25 cellular contexts compared by ENCODE assay signal in the genomic region with DNA sequence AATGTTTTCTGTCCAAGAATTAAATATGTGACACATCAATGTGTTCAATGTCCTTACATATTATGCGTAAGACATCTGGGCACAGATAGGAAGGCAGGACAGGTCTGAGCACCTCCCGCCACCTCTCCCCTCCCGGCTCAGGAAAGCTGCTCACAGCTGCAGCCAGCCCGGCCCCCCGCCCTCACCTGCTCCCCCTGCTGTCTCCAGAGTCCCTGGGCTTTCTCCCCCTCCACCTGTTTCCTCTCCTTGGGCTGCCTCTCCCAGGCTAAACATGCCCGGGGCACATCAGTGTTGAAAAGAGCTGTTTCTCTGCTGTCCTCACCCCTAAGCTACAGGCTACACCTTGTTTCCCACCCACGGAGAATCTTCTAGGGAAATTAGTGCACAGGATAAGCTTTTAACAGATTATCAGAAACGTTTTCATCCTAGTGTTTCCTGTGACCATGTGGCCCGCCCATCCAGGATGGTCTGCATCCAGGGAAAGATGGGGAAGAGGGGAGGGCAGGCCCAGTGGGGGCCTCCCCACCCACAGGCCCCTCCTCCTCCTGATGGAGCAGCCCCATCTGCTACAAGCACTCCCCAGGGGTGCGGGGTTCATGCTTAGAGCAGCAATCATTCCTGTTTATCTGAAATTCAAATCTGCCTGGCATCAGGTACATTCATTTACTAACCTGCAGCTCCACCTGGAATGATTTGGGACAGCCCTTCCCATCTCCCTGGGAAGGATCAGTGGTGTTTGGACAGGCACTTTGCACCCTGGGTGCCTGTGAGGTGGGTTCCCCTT.
DNase-seq lines count a peak whose midpoint lies in the region; ATAC-seq, FAIRE-seq and TF ChIP-seq lines count a peak whose summit lies in the region.
"Had no signal": no experiment of that assay in that cellular context is flagged by ENCODE, and none has a peak within 500 bp of the region (broad histone marks: within the 10 kb centered on the region; RNA-seq: fewer than 3 reads in every experiment).

No MANE protein-coding gene starts in this region.

- no peaks in the 10 kb centered on the region for H3K9me3 ChIP-seq in BLaER1
- H3K9me3 ChIP-seq in endodermal cell (ENCODE audit: control insufficient read depth, low read length), result no peaks in the 10 kb centered on the region
- H3K9me3 ChIP-seq in neural progenitor cell (ENCODE audit: low read depth), result no peaks in the 10 kb centered on the region
- H3K9me3 ChIP-seq in kidney (ENCODE audit: control insufficient read depth in 1 of 2, low read length in 2 of 2), result no peaks in the 10 kb centered on the region
- H3K9me3 ChIP-seq: gastrocnemius medialis, sigmoid colon had no signal

- no peak for ATAC-seq in GM21447 (IDR thresholded peaks at IDR 0.05; ENCODE audit: unreplicated experiment)
- no peak for ATAC-seq in HG03521 (IDR thresholded peaks at IDR 0.05; ENCODE audit: unreplicated experiment)
- ATAC-seq: activated T-cell treated with anti-CD3 and anti-CD28 coated beads, Interleukin-2, amount 50 U/mL, for 72 hours; gastrocnemius medialis had no signal

- H3K27ac Mint-ChIP-seq in endodermal cell (no peak overlapping the region), neural progenitor cell (peak overlapping the region; percentile 75), progenitor cell of endocrine pancreas (no peak overlapping the region)
- H3K27ac Mint-ChIP-seq: activated CD4-positive, alpha-beta T cell treated with anti-CD3 and anti-CD28 coated beads, Interleukin-2, amount 10 ng/mL, durations not matched to agents 7 days and 5 days; activated T-cell treated with anti-CD3 and anti-CD28 coated beads, Interleukin-2, amount 50 U/mL, for 72 hours; CD8-positive, alpha-beta memory T cell; nephron had no signal

- no peak for FAIRE-seq in kidney (lab: Jason Lieb, UNC)
- FAIRE-seq: G401.6, H54, islet of Langerhans had no signal

- H3K4me1 ChIP-seq in BLaER1, result peaks cover 27% of the 10 kb centered on the region
- no peaks in the 10 kb centered on the region for H3K4me1 ChIP-seq in endodermal cell (ENCODE audit: control insufficient read depth, insufficient read depth, low read length)
- peaks cover 4% of the 10 kb centered on the region for H3K4me1 ChIP-seq in neural progenitor cell
- H3K4me1 ChIP-seq in kidney (ENCODE audit: control insufficient read depth in 1 of 2, insufficient read depth in 1 of 2, low read depth in 1 of 2, low read length in 2 of 2), result no peaks in the 10 kb centered on the region
- H3K4me1 ChIP-seq: gastrocnemius medialis, sigmoid colon had no signal

- intact Hi-C loops in kidney (cut with DNase I), result no loop called here

- H4K20me1 ChIP-seq in BLaER1 (no peaks in the 10 kb centered on the region), neural progenitor cell (ENCODE audit: low read depth) (no peaks in the 10 kb centered on the region)

- no peaks in the 10 kb centered on the region for H3F3A ChIP-seq in neural progenitor cell (ENCODE audit: low read depth)

- H3K4me2 ChIP-seq in BLaER1 (peak overlapping the region; percentile 66), neural progenitor cell (no peak overlapping the region)

- H3K36me3 ChIP-seq in BLaER1 (no peaks in the 10 kb centered on the region), endodermal cell (ENCODE audit: control insufficient read depth, insufficient read depth, low read length) (no peaks in the 10 kb centered on the region), neural progenitor cell (no peaks in the 10 kb centered on the region), kidney (ENCODE audit: control insufficient read depth in 1 of 2, insufficient read depth in 2 of 2, low read length in 2 of 2) (no peaks in the 10 kb centered on the region)
- H3K36me3 ChIP-seq: gastrocnemius medialis, sigmoid colon had no signal

- peaks cover 2% of the 10 kb centered on the region for H3K4me1 Mint-ChIP-seq in endodermal cell
- H3K4me1 Mint-ChIP-seq in neural progenitor cell, result peaks cover 31% of the 10 kb centered on the region
- peaks cover 5% of the 10 kb centered on the region for H3K4me1 Mint-ChIP-seq in progenitor cell of endocrine pancreas (ENCODE audit: low read depth)
- H3K4me1 Mint-ChIP-seq: activated CD4-positive, alpha-beta T cell treated with anti-CD3 and anti-CD28 coated beads, Interleukin-2, amount 10 ng/mL, durations not matched to agents 7 days and 5 days; CD8-positive, alpha-beta memory T cell; central memory CD8-positive, alpha-beta T cell; nephron had no signal

- H3K36me3 Mint-ChIP-seq in endodermal cell (ENCODE audit: low read depth) (no peaks in the 10 kb centered on the region), neural progenitor cell (no peaks in the 10 kb centered on the region), progenitor cell of endocrine pancreas (ENCODE audit: insufficient read depth) (no peaks in the 10 kb centered on the region)
- H3K36me3 Mint-ChIP-seq: CD8-positive, alpha-beta memory T cell had no signal

- H3K4me3 Mint-ChIP-seq in endodermal cell (no peak overlapping the region), neural progenitor cell (no peak overlapping the region), progenitor cell of endocrine pancreas (ENCODE audit: low read depth) (no peak overlapping the region)
- H3K4me3 Mint-ChIP-seq: activated CD4-positive, alpha-beta T cell treated with anti-CD3 and anti-CD28 coated beads, Interleukin-2, amount 10 ng/mL, durations not matched to agents 7 days and 5 days; activated T-cell treated with anti-CD3 and anti-CD28 coated beads, Interleukin-2, amount 50 U/mL, for 72 hours; CD8-positive, alpha-beta memory T cell; central memory CD8-positive, alpha-beta T cell; nephron had no signal

- DNase-seq in NCI-H2171 treated with DMSO at 0.1 percent for 48 hours (lab: John Stamatoyannopoulos, UW) (peak; percentile 96), endodermal cell (peak; percentile 82), neural progenitor cell (ENCODE audit: low spot score) (no peak), progenitor cell of endocrine pancreas (ENCODE audit: low spot score, unreplicated experiment) (no peak), kidney (no peak)
- DNase-seq: activated CD4-positive, alpha-beta T cell treated with anti-CD3 and anti-CD28 coated beads, Interleukin-2, amount 10 ng/mL, durations not matched to agents 7 days and 5 days; activated naive CD4-positive, alpha-beta T cell treated with Interleukin-2 at 50 U/mL for 16 hours; activated T-cell treated with anti-CD3 and anti-CD28 coated beads, Interleukin-2, amount 50 U/mL, for 72 hours; CD8-positive, alpha-beta memory T cell; gastrocnemius medialis; hypothalamus; NCI-H1048; NCI-H2029; NCI-H226; sigmoid colon; stimulated activated naive CD4-positive, alpha-beta T cell; T-helper 2 cell had no signal

- H3K27ac ChIP-seq in BLaER1, result no peak overlapping the region
- H3K27ac ChIP-seq in endodermal cell (ENCODE audit: low read depth, low read length), result no peak overlapping the region
- no peak overlapping the region for H3K27ac ChIP-seq in neural progenitor cell
- no peak overlapping the region for H3K27ac ChIP-seq in kidney (ENCODE audit: low read depth in 2 of 2, low read length in 2 of 2)
- H3K27ac ChIP-seq: gastrocnemius medialis, sigmoid colon had no signal

- peaks cover 25% of the 10 kb centered on the region for H3K27me3 Mint-ChIP-seq in endodermal cell (ENCODE audit: insufficient read depth)
- H3K27me3 Mint-ChIP-seq in neural progenitor cell (ENCODE audit: insufficient read depth, low read depth), result peaks cover 7% of the 10 kb centered on the region
- peaks cover 26% of the 10 kb centered on the region for H3K27me3 Mint-ChIP-seq in progenitor cell of endocrine pancreas
- H3K27me3 Mint-ChIP-seq: activated CD4-positive, alpha-beta T cell treated with anti-CD3 and anti-CD28 coated beads, Interleukin-2, amount 10 ng/mL, durations not matched to agents 7 days and 5 days had no signal

- H3K4me3 ChIP-seq in BLaER1, result no peak overlapping the region
- no peak overlapping the region for H3K4me3 ChIP-seq in endodermal cell (ENCODE audit: low read length)
- H3K4me3 ChIP-seq in neural progenitor cell, result no peak overlapping the region
- H3K4me3 ChIP-seq in kidney (ENCODE audit: low read length in 2 of 2), result no peak overlapping the region
- H3K4me3 ChIP-seq: gastrocnemius medialis, sigmoid colon had no signal

- H3K79me2 ChIP-seq in neural progenitor cell (ENCODE audit: low read depth), result no peaks in the 10 kb centered on the region

- H3K9ac ChIP-seq in BLaER1 (no peak overlapping the region), endodermal cell (ENCODE audit: extremely low read depth, low read length, poor library complexity, severe bottlenecking) (no peak overlapping the region), neural progenitor cell (no peak overlapping the region), kidney (ENCODE audit: low read length in 2 of 2) (no peak overlapping the region)

- H2AFZ ChIP-seq in neural progenitor cell (replicated peaks), result no peak overlapping the region

- H3K9me3 Mint-ChIP-seq in endodermal cell (no peaks in the 10 kb centered on the region), neural progenitor cell (peaks cover 2% of the 10 kb centered on the region), progenitor cell of endocrine pancreas (ENCODE audit: low read depth) (no peaks in the 10 kb centered on the region)
- H3K9me3 Mint-ChIP-seq: activated CD4-positive, alpha-beta T cell treated with anti-CD3 and anti-CD28 coated beads, Interleukin-2, amount 10 ng/mL, durations not matched to agents 7 days and 5 days; activated T-cell treated with anti-CD3 and anti-CD28 coated beads, Interleukin-2, amount 50 U/mL, for 72 hours; CD8-positive, alpha-beta memory T cell; central memory CD8-positive, alpha-beta T cell; nephron had no signal

- WGBS in endodermal cell (ENCODE audit: insufficient coverage in 1 of 2, insufficient read length in 1 of 2), 2 experiments, result 72 to 83% methylated on average over 4 to 10 of the region's 10 CpGs

- H3K27me3 ChIP-seq in BLaER1 (peaks cover 21% of the 10 kb centered on the region), endodermal cell (ENCODE audit: control insufficient read depth, insufficient read depth, low read length, poor library complexity, severe bottlenecking) (no peaks in the 10 kb centered on the region), neural progenitor cell (no peaks in the 10 kb centered on the region)

- no peak for TF ChIP-seq CTCF in endodermal cell (conservative IDR thresholded peaks at IDR 0.05)
- TF ChIP-seq CTCF in neural progenitor cell (IDR thresholded peaks at IDR 0.05), result no peak
- TF ChIP-seq CTCF in progenitor cell of endocrine pancreas (IDR thresholded peaks at IDR 0.05; ENCODE audit: unreplicated experiment), result no peak
- no peak for TF ChIP-seq CTCF in kidney (IDR thresholded peaks at IDR 0.05; ENCODE audit: borderline replicate concordance, extremely low read depth, insufficient read depth)

Comparison
In these comparisons a context has a peak if more than half of its experiments do, and no peak if none do; other contexts are left out.
1. DNase-seq: peak in NCI-H2171 treated with DMSO at 0.1 percent for 48 hours (single experiment) and endodermal cell (single experiment); none in neural progenitor cell (single experiment), progenitor cell of endocrine pancreas (single experiment) and kidney (single experiment).